ENCODE assay signal across 8 cellular contexts in genomic region chr22:38753894-38754246, GRCh38. TPM values are rescaled to one million over a fixed set of nuclear protein-coding genes. Genes with fewer than 3 reads are reported as not detected.
A peak's percentile ranks its signal among the peaks of the same experiment; 100 is the strongest.
DNase-seq lines count a peak whose midpoint lies in the region; ATAC-seq, FAIRE-seq and TF ChIP-seq lines count a peak whose summit lies in the region.

No MANE protein-coding gene starts in this region.

- H3K4me1 Mint-ChIP-seq in activated CD4-positive, alpha-beta memory T cell treated with anti-CD3 and anti-CD28 coated beads for 36 hours (ENCODE audit: low read depth) = peaks cover 60% of the 10 kb centered on the region

- H3K27ac ChIP-seq in substantia nigra (ENCODE audit: low read depth, low read length, poor library complexity, severe bottlenecking) = peak overlapping the region; percentile 99

- H3K27ac Mint-ChIP-seq in activated CD4-positive, alpha-beta memory T cell treated with anti-CD3 and anti-CD28 coated beads for 36 hours = peak overlapping the region; percentile 88

- no peak for ATAC-seq in omental fat pad (ENCODE audit: low FRiP score)

- POLR2A ChIA-PET in activated CD4-positive, alpha-beta memory T cell treated with anti-CD3 and anti-CD28 coated beads for 36 hours (lab: Charles Lee) = interaction anchor here (0.7 to 1.3 kb wide), 4 partner anchors 12 to 553 kb away, joined by 3 to 7 read pairs (median 4); partner anchors contain the start of gene GTPBP1

- FAIRE-seq in D721Med (lab: Jason Lieb, UNC) = no peak

- peak overlapping the region; percentile 88 for H3K4me3 Mint-ChIP-seq in activated CD4-positive, alpha-beta memory T cell treated with anti-CD3 and anti-CD28 coated beads for 36 hours

- DNase-seq in NCI-H2029 treated with DMSO at 0.1 percent for 48 hours (lab: John Stamatoyannopoulos, UW) (peak; percentile 51), NCI-H2029 (lab: John Stamatoyannopoulos, UW) (no peak), kidney tubule cell (ENCODE audit: low spot score) (peak; percentile 17), substantia nigra (lab: John Stamatoyannopoulos, UW) (no peak), omental fat pad (ENCODE audit: low spot score) (no peak), NCI-H2196 treated with DMSO at 0.1 percent for 48 hours (lab: John Stamatoyannopoulos, UW; ENCODE audit: unreplicated experiment) (no peak), D721Med (ENCODE audit: insufficient read length, low spot score) (no peak)
- DNase-seq in activated CD4-positive, alpha-beta memory T cell treated with anti-CD3 and anti-CD28 coated beads for 36 hours = no peak

- H3K36me3 Mint-ChIP-seq in activated CD4-positive, alpha-beta memory T cell treated with anti-CD3 and anti-CD28 coated beads for 36 hours = peaks cover 52% of the 10 kb centered on the region

- intact Hi-C loops in activated CD4-positive, alpha-beta memory T cell treated with anti-CD3 and anti-CD28 coated beads for 36 hours (cut with micrococcal nuclease) = loop anchor here (1.0 to 10.0 kb wide), 8 partner anchors 17 to 781 kb away; partner anchors contain the start of genes APOBEC3B, APOBEC3H, DNAL4 and GTPBP1

- no peaks in the 10 kb centered on the region for H3K9me3 Mint-ChIP-seq in activated CD4-positive, alpha-beta memory T cell treated with anti-CD3 and anti-CD28 coated beads for 36 hours

- no peaks in the 10 kb centered on the region for H3K27me3 Mint-ChIP-seq in activated CD4-positive, alpha-beta memory T cell treated with anti-CD3 and anti-CD28 coated beads for 36 hours

- CTCF ChIA-PET in activated CD4-positive, alpha-beta memory T cell treated with anti-CD3 and anti-CD28 coated beads for 36 hours (lab: Charles Lee) = interaction anchor here (1.0 to 4.7 kb wide), 4 partner anchors 12 to 115 kb away, joined by 4 to 18 read pairs (median 8); partner anchors contain the start of gene NPTXR

- TF ChIP-seq CTCF in omental fat pad (IDR thresholded peaks at IDR 0.05) = no peak
- no peak for TF ChIP-seq CTCF in D721Med (IDR thresholded peaks at IDR 0.05; ENCODE audit: insufficient read depth, missing control alignments)

RNA-seq across cellular contexts. Expression of gene SUN2, which starts 1.9 kb away (rescaled TPM):
- total RNA-seq in activated CD4-positive, alpha-beta memory T cell treated with anti-CD3 and anti-CD28 coated beads for 36 hours = 100 to 1,000 TPM; 159 to 168 TPM
- 100 to 1,000 TPM; 302 to 509 (median 347) TPM for total RNA-seq in omental fat pad

RNA-seq across cellular contexts. Expression of gene DNAL4, which starts 40.1 kb away (rescaled TPM):
- total RNA-seq in activated CD4-positive, alpha-beta memory T cell treated with anti-CD3 and anti-CD28 coated beads for 36 hours = 1 to 10 TPM; 7.7 to 8.3 TPM
- 10 to 100 TPM in 2 of 4 donors, 1 to 10 TPM in 2; 6.7 to 12.8 (median 9.4) TPM for total RNA-seq in omental fat pad

RNA-seq across cellular contexts. Expression of gene GTPBP1, which starts 48.1 kb away (rescaled TPM):
- total RNA-seq in activated CD4-positive, alpha-beta memory T cell treated with anti-CD3 and anti-CD28 coated beads for 36 hours = 10 to 100 TPM; 95.4 to 98.1 TPM
- 10 to 100 TPM; 31.3 to 75.7 (median 51.4) TPM for total RNA-seq in omental fat pad

RNA-seq across cellular contexts. Expression of gene JOSD1, which starts 53.1 kb away (rescaled TPM):
- total RNA-seq in activated CD4-positive, alpha-beta memory T cell treated with anti-CD3 and anti-CD28 coated beads for 36 hours = 10 to 100 TPM; 71.8 to 78.4 TPM
- total RNA-seq in omental fat pad = 100 to 1,000 TPM in 1 of 4 donors, 10 to 100 TPM in 3; 61.9 to 130 (median 66.3) TPM

Comparison
In these comparisons a context has a peak if more than half of its experiments do, and no peak if none do; other contexts are left out.
1. DNase-seq: peak in NCI-H2029 treated with DMSO at 0.1 percent for 48 hours (single experiment) and kidney tubule cell (single experiment); none in NCI-H2029 (single experiment), activated CD4-positive, alpha-beta memory T cell treated with anti-CD3 and anti-CD28 coated beads for 36 hours (single experiment), substantia nigra (0 of 49), omental fat pad (single experiment), NCI-H2196 treated with DMSO at 0.1 percent for 48 hours (single experiment) and D721Med (single experiment).